18 cellular contexts compared by ENCODE assay signal in the genomic region with DNA sequence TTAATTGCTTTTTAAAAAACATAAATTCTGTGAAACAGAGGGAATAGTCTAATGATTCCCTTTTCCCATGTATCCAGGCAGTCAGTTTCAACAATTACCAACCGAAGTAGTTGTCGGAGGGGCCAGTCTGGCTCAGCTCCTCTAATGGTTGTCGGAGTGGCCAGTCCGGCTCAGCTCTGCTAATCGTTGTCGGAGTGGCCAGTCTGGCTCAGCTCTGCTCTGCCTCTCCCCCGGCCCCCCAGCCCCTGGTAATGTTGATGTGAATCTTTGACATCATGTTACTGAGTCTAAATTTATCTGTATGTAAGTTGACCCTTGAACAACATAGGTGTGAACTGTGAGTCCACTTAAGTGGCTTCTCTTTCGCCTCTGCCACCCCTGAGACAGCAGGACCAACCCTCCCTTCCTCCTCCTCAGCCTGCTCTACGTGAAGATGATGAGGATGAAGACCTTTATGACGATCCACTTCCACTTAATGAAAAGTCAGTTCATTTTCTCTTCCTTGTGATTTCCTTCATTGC. TPM values are rescaled to one million over a fixed set of nuclear protein-coding genes. Genes with fewer than 3 reads are reported as not detected.
DNase-seq lines count a peak whose midpoint lies in the region; ATAC-seq, FAIRE-seq and TF ChIP-seq lines count a peak whose summit lies in the region.
"Had no signal": no experiment of that assay in that cellular context is flagged by ENCODE, and none has a peak within 500 bp of the region (broad histone marks: within the 10 kb centered on the region; RNA-seq: fewer than 3 reads in every experiment).

No MANE protein-coding gene starts in this region.

- BruUV-seq in K562 (replicated peaks; lab: Mats Ljungman, UMichigan) (no TSS peak), Caco-2 (replicated peaks; lab: Mats Ljungman, UMichigan) (no TSS peak)

- no peak overlapping the region for H3K9ac ChIP-seq in K562 (ENCODE audit: insufficient read depth in 1 of 2, low read depth in 2 of 2, low read length in 2 of 2)
- H3K9ac ChIP-seq: BLaER1 treated with 17β-estradiol and CSF1 and Interleukin-3, amounts not matched to agents 10 nM and 100 nM had no signal

- POLR2A ChIA-PET in K562 (lab: Yijun Ruan, JAX), result interaction anchor here (1.4 to 1.5 kb wide), 2 partner anchors 9 to 10 kb away, joined by 3 to 4 read pairs; partner anchors contain the start of gene NDUFS6
- POLR2A ChIA-PET in Caco-2 (lab: Charles Lee), result no interaction called here

- H3K9me3 ChIP-seq in cardiac muscle cell (ENCODE audit: low read depth), result no peaks in the 10 kb centered on the region
- H3K9me3 ChIP-seq in left ventricle myocardium inferior (replicated peaks), result no peaks in the 10 kb centered on the region
- no peaks in the 10 kb centered on the region for H3K9me3 ChIP-seq in K562 (replicated peaks; ENCODE audit: control insufficient read depth, insufficient read depth, low read depth, low read length)
- no peaks in the 10 kb centered on the region for H3K9me3 ChIP-seq in psoas muscle
- H3K9me3 ChIP-seq in Caco-2, result no peaks in the 10 kb centered on the region
- H3K9me3 ChIP-seq: BLaER1 treated with 17β-estradiol and CSF1 and Interleukin-3, amounts not matched to agents 10 nM and 100 nM; HAP-1 had no signal

- H3K79me2 ChIP-seq in K562 (ENCODE audit: control insufficient read depth, insufficient read depth, low read length), result peaks cover 72% of the 10 kb centered on the region

- no peak overlapping the region for H2AFZ ChIP-seq in K562 (ENCODE audit: low read depth, low read length)

- peaks cover 4% of the 10 kb centered on the region for H3K4me1 Mint-ChIP-seq in Caco-2 (ENCODE audit: low read depth, unreplicated experiment)

- 94% methylated on average over 10 of the region's 10 CpGs for WGBS in K562 (ENCODE audit: insufficient coverage, low coverage, missing lambda C conversion rate)
- whole genome bisulfite sequencing in psoas muscle, 3 donors, result 50 to 73% (median 68%) methylated on average over 10 of the region's 10 CpGs

- H3K4me2 ChIP-seq in K562 (ENCODE audit: insufficient read depth, low read length), result no peak overlapping the region
- H3K4me2 ChIP-seq: BLaER1 treated with 17β-estradiol and CSF1 and Interleukin-3, amounts not matched to agents 10 nM and 100 nM had no signal

- no peaks in the 10 kb centered on the region for H3K27me3 ChIP-seq in cardiac muscle cell
- no peaks in the 10 kb centered on the region for H3K27me3 ChIP-seq in left ventricle myocardium inferior (ENCODE audit: low read depth)
- H3K27me3 ChIP-seq in K562 (ENCODE audit: control insufficient read depth in 2 of 2, insufficient read depth in 2 of 2, low read length in 2 of 2), result no peaks in the 10 kb centered on the region
- H3K27me3 ChIP-seq in psoas muscle (ENCODE audit: insufficient read depth in 3 of 3, low read length in 2 of 3), result no peaks in the 10 kb centered on the region
- H3K27me3 ChIP-seq in Caco-2 (replicated peaks; ENCODE audit: control insufficient read depth, insufficient read depth, low read length), result no peaks in the 10 kb centered on the region

- no peaks in the 10 kb centered on the region; the same call in 1 of the 2 replicates for H4K20me1 ChIP-seq in K562 (replicated peaks; ENCODE audit: control insufficient read depth, insufficient read depth, low read length)

- H3K27ac Mint-ChIP-seq in Caco-2 (ENCODE audit: unreplicated experiment), result no peak overlapping the region
- H3K27ac Mint-ChIP-seq: CD4-positive, CD25-positive, alpha-beta regulatory T cell; HFFc6 had no signal

- H3K9me1 ChIP-seq in K562 (ENCODE audit: control insufficient read depth, insufficient read depth, low read length), result peaks cover 4% of the 10 kb centered on the region

- in situ Hi-C loops in K562 (cut with MboI), result no loop called here

- FAIRE-seq in K562 (lab: Jason Lieb, UNC), result peak; percentile 51
- FAIRE-seq: GM12878, GM18507, H1, HepG2, HTR-8/SVneo had no signal

- ATAC-seq in K562 (no peak), psoas muscle (peak in 3 of 4 donors; percentile 41 to 82 (median 67)), GM21723 (IDR thresholded peaks at IDR 0.05; ENCODE audit: unreplicated experiment) (no peak), HG03159 (IDR thresholded peaks at IDR 0.05; ENCODE audit: unreplicated experiment) (no peak)
- ATAC-seq: GM12878, HepG2 had no signal

- CTCF ChIA-PET in K562 (lab: Yijun Ruan, JAX; ENCODE audit: low intra/inter-chr PET ratio) (interaction anchor here (0.7 kb wide), 1 partner anchor 22 kb away, joined by 3 read pairs; no protein-coding TSS in a partner anchor), Caco-2 (lab: Charles Lee) (no interaction called here)

- peaks cover 20% of the 10 kb centered on the region for H3K4me1 ChIP-seq in cardiac muscle cell (ENCODE audit: low read depth)
- peaks cover 58% of the 10 kb centered on the region for H3K4me1 ChIP-seq in left ventricle myocardium inferior
- H3K4me1 ChIP-seq in K562 (replicated peaks in 1 of 2; ENCODE audit: control insufficient read depth in 2 of 2, insufficient read depth in 2 of 2, low read length in 2 of 2), result peaks cover 0 to 7% of the 10 kb centered on the region in 2 experiments; a peak in 1 of 5 replicates
- H3K4me1 ChIP-seq in psoas muscle, result peaks cover 14% of the 10 kb centered on the region
- no peaks in the 10 kb centered on the region for H3K4me1 ChIP-seq in Caco-2
- H3K4me1 ChIP-seq: HAP-1 had no signal

- no peaks in the 10 kb centered on the region for H3K9me3 Mint-ChIP-seq in Caco-2 (ENCODE audit: unreplicated experiment)
- H3K9me3 Mint-ChIP-seq: CD4-positive, CD25-positive, alpha-beta regulatory T cell; HFFc6 had no signal

- TF ChIP-seq POLR2A in K562 (conservative IDR thresholded peaks at IDR 0.05), result no peak

- DNase-seq in cardiac muscle cell (ENCODE audit: low read depth in 1 of 2, low spot score in 1 of 2) (no peak), left ventricle myocardium inferior (no peak), K562 (ENCODE audit: extremely low read depth in 1 of 4, low spot score in 3 of 4) (no peak), psoas muscle (peak; percentile 6 to 49), Caco-2 (no peak)
- DNase-seq: ACHN; CD4-positive, CD25-positive, alpha-beta regulatory T cell; DMS79; HFFc6 had no signal

- TF ChIP-seq RAD21 in K562 (CRISPR knock-in tag; conservative IDR thresholded peaks at IDR 0.05 in 1 of 2, IDR thresholded peaks at IDR 0.05 in 1 of 2), result no peak

- H3K36me3 Mint-ChIP-seq in Caco-2 (ENCODE audit: insufficient read depth, unreplicated experiment), result peaks cover 80% of the 10 kb centered on the region

- peaks cover 56% of the 10 kb centered on the region for H3K36me3 ChIP-seq in cardiac muscle cell
- peaks cover 91% of the 10 kb centered on the region for H3K36me3 ChIP-seq in left ventricle myocardium inferior
- peaks cover 100% of the 10 kb centered on the region for H3K36me3 ChIP-seq in K562 (ENCODE audit: control insufficient read depth, insufficient read depth, low read length)
- peaks cover 5 to 95% of the 10 kb centered on the region in 2 donors for H3K36me3 ChIP-seq in psoas muscle (ENCODE audit: insufficient read depth in 1 of 2, low read depth in 1 of 2)
- peaks cover 1% of the 10 kb centered on the region; the same call in 1 of the 2 replicates for H3K36me3 ChIP-seq in Caco-2 (ENCODE audit: control insufficient read depth, insufficient read depth, low read length)

- H3K27ac ChIP-seq in cardiac muscle cell (peak overlapping the region; percentile 70), left ventricle myocardium inferior (replicated peaks) (no peak overlapping the region), K562 (ENCODE audit: extremely low read depth, low read depth, low read length) (no peak overlapping the region), psoas muscle (peak overlapping the region; percentile 50)
- H3K27ac ChIP-seq: BLaER1 treated with 17β-estradiol and CSF1 and Interleukin-3, amounts not matched to agents 10 nM and 100 nM had no signal

- no peaks in the 10 kb centered on the region for H3K27me3 Mint-ChIP-seq in Caco-2 (ENCODE audit: insufficient read depth, unreplicated experiment)
- H3K27me3 Mint-ChIP-seq: CD4-positive, CD25-positive, alpha-beta regulatory T cell had no signal

- TF ChIP-seq EP300 in K562 (IDR thresholded peaks at IDR 0.05; ENCODE audit: low read length), result no peak

- no peak overlapping the region for H3K4me3 Mint-ChIP-seq in Caco-2 (ENCODE audit: unreplicated experiment)
- H3K4me3 Mint-ChIP-seq: CD4-positive, CD25-positive, alpha-beta regulatory T cell; HFFc6 had no signal

- intact Hi-C loops in left ventricle myocardium inferior (cut with micrococcal nuclease), result no loop called here
- intact Hi-C loops in K562 (cut with micrococcal nuclease), result no loop called here
- intact Hi-C loops in psoas muscle (cut with DNase I), result loop anchor here in 1 of 2 donors (1.0 kb wide), 1 partner anchor 47 kb away; no protein-coding TSS in a partner anchor
- intact Hi-C loops in Caco-2 (cut with micrococcal nuclease; ENCODE audit: unreplicated experiment), result no loop called here

- TF ChIP-seq CTCF in cardiac muscle cell (IDR thresholded peaks at IDR 0.05; ENCODE audit: low read depth, low read length) (no peak), left ventricle myocardium inferior (IDR thresholded peaks at IDR 0.05; ENCODE audit: borderline replicate concordance) (no peak), K562 (IDR thresholded peaks at IDR 0.05 in 2 of 3, conservative IDR thresholded peaks at IDR 0.05 in 1 of 3; ENCODE audit: insufficient read depth in 2 of 3, low read depth in 1 of 3, low read length in 3 of 3) (no peak), psoas muscle (IDR thresholded peaks at IDR 0.05) (no peak), Caco-2 (IDR thresholded peaks at IDR 0.05; ENCODE audit: insufficient read depth in 1 of 2, low read depth in 1 of 2, low read length in 1 of 2, severe bottlenecking in 1 of 2, unreplicated experiment in 1 of 2) (no peak)

- H3K4me3 ChIP-seq in cardiac muscle cell, result no peak overlapping the region
- no peak overlapping the region for H3K4me3 ChIP-seq in left ventricle myocardium inferior
- H3K4me3 ChIP-seq in K562, result no peak overlapping the region
- no peak overlapping the region for H3K4me3 ChIP-seq in psoas muscle
- H3K4me3 ChIP-seq in Caco-2 (ENCODE audit: low read depth, low read length), result no peak overlapping the region
- H3K4me3 ChIP-seq: BLaER1 treated with 17β-estradiol and CSF1 and Interleukin-3, amounts not matched to agents 10 nM and 100 nM; GM12878; HAP-1 had no signal

RNA-seq across cellular contexts. Expression of gene NDUFS6, which starts 9.4 kb away (rescaled TPM):
- total RNA-seq in cardiac muscle cell, result 141 and 286 TPM in 2 replicates
- polyA plus RNA-seq in cardiac muscle cell, result 281 and 371 TPM in 2 replicates
- 122 TPM for total RNA-seq in left ventricle myocardium inferior
- 19.2 and 34.5 TPM in 2 replicates for total RNA-seq in K562 (2011; cell fraction: chromatin; rRNA removed; ENCODE audit: low replicate concordance)
- total RNA-seq in K562 (2011; cell fraction: nucleolus; rRNA removed), result 50.4 and 58.7 TPM in 2 replicates
- total RNA-seq in K562 (2011; cell fraction: nucleoplasm; rRNA removed), result 40.3 and 48.3 TPM in 2 replicates
- total RNA-seq in K562 (2014; rRNA removed), result 187 and 258 TPM in 2 replicates
- 61.1 and 77.0 TPM in 2 replicates for total RNA-seq in K562 (2014; rRNA removed; fragmentation: Illumina TruSeq; extraction: Trizol)
- 154 and 169 TPM in 2 replicates for total RNA-seq in K562 (2015; rRNA removed; fragmentation: Illumina TruSeq; extraction: Trizol)
- 97.2 and 104 TPM in 2 replicates for total RNA-seq in K562 (2021)
- 52.7 and 54.7 TPM in 2 replicates for polyA plus RNA-seq in K562 (2011; rRNA removed)
- polyA plus RNA-seq in K562 (2011; cell fraction: cytosol; rRNA removed), result 172 and 193 TPM in 2 replicates
- 53.4 and 60.6 TPM in 2 replicates for polyA plus RNA-seq in K562 (2011; cell fraction: nucleus; rRNA removed)
- polyA plus RNA-seq in K562 (2012), result 123 and 325 TPM in 2 replicates
- 73.1 and 114 TPM in 2 replicates for polyA plus RNA-seq in K562 (2014; fragmentation: Illumina TruSeq; extraction: Trizol)
- 10 to 100 TPM; 36.1 to 67.5 TPM for polyA plus RNA-seq in K562 (2014; fragmentation: Nextera tagmentation; extraction: Ambion mirVana)
- 238 and 291 TPM in 2 replicates for polyA plus RNA-seq in K562 (2014; rRNA removed)
- 23.4 and 29.5 TPM in 2 replicates for polyA minus RNA-seq in K562 (2011; rRNA and poly(A)+ RNA removed)
- 51.9 and 68.1 TPM in 2 replicates for polyA minus RNA-seq in K562 (2011; cell fraction: cytosol; rRNA and poly(A)+ RNA removed)
- polyA minus RNA-seq in K562 (2011; cell fraction: nucleus; rRNA and poly(A)+ RNA removed), result 27.2 and 41.0 TPM in 2 replicates
- total RNA-seq in psoas muscle, result 10 to 100 TPM; 48.3 to 61.5 (median 49.9) TPM
- 100 to 1,000 TPM; 110 to 177 (median 135) TPM for polyA plus RNA-seq in psoas muscle
- 59.7 and 65.0 TPM in 2 replicates for total RNA-seq in Caco-2 (2022)

RNA-seq across cellular contexts. Expression of gene MRPL36, which starts 11.0 kb away (rescaled TPM):
- total RNA-seq in cardiac muscle cell, result 73.9 and 101 TPM in 2 replicates
- polyA plus RNA-seq in cardiac muscle cell, result 195 and 206 TPM in 2 replicates
- total RNA-seq in left ventricle myocardium inferior, result 57.4 TPM
- total RNA-seq in K562 (2011; cell fraction: chromatin; rRNA removed; ENCODE audit: low replicate concordance), result 26.7 and 58.3 TPM in 2 replicates
- 61.8 and 76.9 TPM in 2 replicates for total RNA-seq in K562 (2011; cell fraction: nucleolus; rRNA removed)
- 52.0 and 86.6 TPM in 2 replicates for total RNA-seq in K562 (2011; cell fraction: nucleoplasm; rRNA removed)
- total RNA-seq in K562 (2014; rRNA removed), result 120 and 124 TPM in 2 replicates
- total RNA-seq in K562 (2014; rRNA removed; fragmentation: Illumina TruSeq; extraction: Trizol), result 78.3 and 79.2 TPM in 2 replicates
- 98.6 and 111 TPM in 2 replicates for total RNA-seq in K562 (2015; rRNA removed; fragmentation: Illumina TruSeq; extraction: Trizol)
- total RNA-seq in K562 (2021), result 99.7 and 108 TPM in 2 replicates
- 126 and 153 TPM in 2 replicates for polyA plus RNA-seq in K562 (2011; rRNA removed)
- polyA plus RNA-seq in K562 (2011; cell fraction: cytosol; rRNA removed), result 98.6 and 153 TPM in 2 replicates
- polyA plus RNA-seq in K562 (2011; cell fraction: nucleus; rRNA removed), result 99.5 and 103 TPM in 2 replicates
- 83.2 and 123 TPM in 2 replicates for polyA plus RNA-seq in K562 (2012)
- polyA plus RNA-seq in K562 (2014; fragmentation: Illumina TruSeq; extraction: Trizol), result 120 and 123 TPM in 2 replicates
- polyA plus RNA-seq in K562 (2014; fragmentation: Nextera tagmentation; extraction: Ambion mirVana), result 100 to 1,000 TPM; 550 to 557 TPM
- polyA plus RNA-seq in K562 (2014; rRNA removed), result 184 and 199 TPM in 2 replicates
- 53.5 and 58.0 TPM in 2 replicates for polyA minus RNA-seq in K562 (2011; rRNA and poly(A)+ RNA removed)
- polyA minus RNA-seq in K562 (2011; cell fraction: cytosol; rRNA and poly(A)+ RNA removed), result 31.9 and 33.4 TPM in 2 replicates
- 37.2 and 53.5 TPM in 2 replicates for polyA minus RNA-seq in K562 (2011; cell fraction: nucleus; rRNA and poly(A)+ RNA removed)
- total RNA-seq in psoas muscle, result 100 to 1,000 TPM in 1 of 4 donors, 10 to 100 TPM in 3; 61.6 to 111 (median 87.0) TPM
- 100 to 1,000 TPM; 161 to 216 (median 174) TPM for polyA plus RNA-seq in psoas muscle
- 65.9 and 68.4 TPM in 2 replicates for total RNA-seq in Caco-2 (2022)

Comparison
In these comparisons a context has a peak if more than half of its experiments do, and no peak if none do; other contexts are left out.
1. H3K27ac ChIP-seq: peak in cardiac muscle cell (single experiment) and psoas muscle (single experiment); none in left ventricle myocardium inferior (single experiment) and K562 (single experiment).
2. DNase-seq: peak in psoas muscle (2 of 2); none in cardiac muscle cell (0 of 2), left ventricle myocardium inferior (single experiment), K562 (0 of 4) and Caco-2 (0 of 2).
3. ATAC-seq: peak in psoas muscle (3 of 4); none in K562 (single experiment), GM21723 (single experiment) and HG03159 (single experiment).